Comparison of ENCODE assay signal across 21 cellular contexts in the genomic region with DNA sequence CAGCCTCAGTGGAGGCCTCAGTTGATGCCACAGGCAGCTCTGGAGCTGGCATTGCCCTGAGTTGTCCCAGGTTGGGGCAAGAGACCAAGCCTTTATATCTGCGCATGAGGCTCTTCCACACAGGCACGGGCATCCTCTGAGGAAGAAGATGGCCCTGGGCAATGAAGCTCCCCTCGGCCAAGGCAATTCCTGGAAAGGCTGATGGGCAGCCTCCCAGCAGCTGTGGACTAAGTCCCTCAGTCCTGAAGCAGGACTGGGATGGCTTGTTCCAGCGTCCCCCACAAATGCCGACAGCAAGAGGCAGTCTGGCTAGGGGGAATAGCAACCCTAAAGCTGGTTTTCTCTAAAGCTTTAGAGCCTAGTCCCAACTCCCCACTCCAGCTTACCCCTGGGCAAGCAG.
DNase-seq lines count a peak whose midpoint lies in the region; ATAC-seq, FAIRE-seq and TF ChIP-seq lines count a peak whose summit lies in the region.
"Had no signal": no experiment of that assay in that cellular context is flagged by ENCODE, and none has a peak within 500 bp of the region (broad histone marks: within the 10 kb centered on the region; RNA-seq: fewer than 3 reads in every experiment).

No MANE protein-coding gene starts in this region.

- TF ChIP-seq RAD21 in HepG2 (CRISPR knock-in tag; IDR thresholded peaks at IDR 0.05): no peak

- 51% methylated on average over 2 of the region's 5 CpGs for WGBS in right lobe of liver (ENCODE audit: insufficient coverage, low coverage, low lambda C conversion rate, missing lambda C conversion rate)
- WGBS in HepG2 (ENCODE audit: low lambda C conversion rate): 0% methylated on average over 1 of the region's 5 CpGs
- WGBS in esophagus squamous epithelium, 2 donors: 62 to 75% methylated on average over 2 to 5 of the region's 5 CpGs

- TF ChIP-seq POLR2A in right lobe of liver (IDR thresholded peaks at IDR 0.05) (no peak), HepG2 (IDR thresholded peaks at IDR 0.05; ENCODE audit: insufficient read depth in 1 of 2, low read depth in 2 of 2, low read length in 2 of 2) (no peak), esophagus squamous epithelium (IDR thresholded peaks at IDR 0.05) (no peak)

- H3K9me3 ChIP-seq in right lobe of liver: no peaks in the 10 kb centered on the region
- no peaks in the 10 kb centered on the region for H3K9me3 ChIP-seq in HepG2 (ENCODE audit: low read length)
- H3K9me3 ChIP-seq in esophagus squamous epithelium: no peaks in the 10 kb centered on the region
- no peaks in the 10 kb centered on the region for H3K9me3 ChIP-seq in CD4-positive, alpha-beta T cell (ENCODE audit: control insufficient read depth, low read length)
- H3K9me3 ChIP-seq in SJCRH30 (replicated peaks): no peaks in the 10 kb centered on the region
- H3K9me3 ChIP-seq: BLaER1 had no signal

- CTCF ChIA-PET in HepG2 (lab: Yijun Ruan, JAX; ENCODE audit: low intra/inter-chr PET ratio, low total read pairs): no interaction called here
- CTCF ChIA-PET in CD4-positive, alpha-beta T cell (lab: Charles Lee): no interaction called here

- no peaks in the 10 kb centered on the region for H4K20me1 ChIP-seq in HepG2 (ENCODE audit: insufficient read depth, low read length)
- H4K20me1 ChIP-seq: BLaER1 had no signal

- H3K4me1 ChIP-seq in right lobe of liver (no peaks in the 10 kb centered on the region), HepG2 (ENCODE audit: insufficient read depth, low read length) (no peaks in the 10 kb centered on the region), esophagus squamous epithelium (peaks cover 26 to 70% (median 28%) of the 10 kb centered on the region in 3 donors), SJCRH30 (no peaks in the 10 kb centered on the region)

- no peaks in the 10 kb centered on the region for H3K9me3 Mint-ChIP-seq in CD4-positive, alpha-beta T cell
- H3K9me3 Mint-ChIP-seq in natural killer cell treated with Interleukin-12 subunit alpha and Interleukin-12 subunit beta and Interleukin-15 and Interleukin-18, amount 100 ng/mL, for 72 hours: no peaks in the 10 kb centered on the region
- H3K9me3 Mint-ChIP-seq: CD8-positive, alpha-beta T cell; GM23338; HFFc6 had no signal

- H2AFZ ChIP-seq in HepG2 (ENCODE audit: low read length): no peak overlapping the region
- H2AFZ ChIP-seq: GM23338 had no signal

- no peaks in the 10 kb centered on the region for H3K4me1 Mint-ChIP-seq in CD4-positive, alpha-beta T cell (ENCODE audit: low read depth)
- no peaks in the 10 kb centered on the region for H3K4me1 Mint-ChIP-seq in natural killer cell treated with Interleukin-12 subunit alpha and Interleukin-12 subunit beta and Interleukin-15 and Interleukin-18, amount 100 ng/mL, for 72 hours (ENCODE audit: low read depth in 2 of 2)

- no peaks in the 10 kb centered on the region for H3K36me3 ChIP-seq in right lobe of liver
- H3K36me3 ChIP-seq in HepG2 (replicated peaks in 1 of 2; ENCODE audit: control insufficient read depth in 1 of 2, insufficient read depth in 2 of 2, low read length in 2 of 2): no peaks in the 10 kb centered on the region
- H3K36me3 ChIP-seq in esophagus squamous epithelium: no peaks in the 10 kb centered on the region
- H3K36me3 ChIP-seq in SJCRH30: no peaks in the 10 kb centered on the region
- H3K36me3 ChIP-seq: BLaER1 had no signal

- no peak for FAIRE-seq in HepG2 (lab: Jason Lieb, UNC)
- FAIRE-seq: GM12892, GM18507, H54 had no signal

- TF ChIP-seq CTCF in right lobe of liver (IDR thresholded peaks at IDR 0.05): no peak
- no peak for TF ChIP-seq CTCF in HepG2 (CRISPR knock-in tag; IDR thresholded peaks at IDR 0.05)
- no peak for TF ChIP-seq CTCF in esophagus squamous epithelium (IDR thresholded peaks at IDR 0.05)
- TF ChIP-seq CTCF in CD4-positive, alpha-beta T cell (IDR thresholded peaks at IDR 0.05): no peak

- H3K27me3 Mint-ChIP-seq in CD4-positive, alpha-beta T cell: no peaks in the 10 kb centered on the region
- H3K27me3 Mint-ChIP-seq in natural killer cell treated with Interleukin-12 subunit alpha and Interleukin-12 subunit beta and Interleukin-15 and Interleukin-18, amount 100 ng/mL, for 72 hours: no peaks in the 10 kb centered on the region

- H3K4me3 ChIP-seq in right lobe of liver (no peak overlapping the region), HepG2 (replicated peaks in 1 of 3; ENCODE audit: insufficient read depth in 1 of 3, low read depth in 2 of 3, low read length in 3 of 3) (no peak overlapping the region), esophagus squamous epithelium (no peak overlapping the region), SJCRH30 (no peak overlapping the region)
- H3K4me3 ChIP-seq: BLaER1, GM23338 had no signal

- H3K9ac ChIP-seq in HepG2 (ENCODE audit: insufficient read depth, low read depth, low read length): no peak overlapping the region
- H3K9ac ChIP-seq: BLaER1 had no signal

- POLR2A ChIA-PET in HepG2 (lab: Yijun Ruan, JAX): no interaction called here
- POLR2A ChIA-PET in CD4-positive, alpha-beta T cell (lab: Charles Lee): no interaction called here

- H3K36me3 Mint-ChIP-seq in CD4-positive, alpha-beta T cell (ENCODE audit: low read depth): no peaks in the 10 kb centered on the region
- H3K36me3 Mint-ChIP-seq in natural killer cell treated with Interleukin-12 subunit alpha and Interleukin-12 subunit beta and Interleukin-15 and Interleukin-18, amount 100 ng/mL, for 72 hours: no peaks in the 10 kb centered on the region
- H3K36me3 Mint-ChIP-seq: CD8-positive, alpha-beta T cell had no signal

- BruUV-seq in HepG2 (replicated peaks; lab: Mats Ljungman, UMichigan): no TSS peak

- DNase-seq in right lobe of liver (peak in 2 of 3 donors; percentile 24 to 33), HepG2 (ENCODE audit: low spot score) (no peak), esophagus squamous epithelium (lab: John Stamatoyannopoulos, UW) (no peak), posterior vena cava (ENCODE audit: low spot score) (peak; percentile 52), SJCRH30 (no peak)
- DNase-seq in CD4-positive, alpha-beta T cell: no peak
- DNase-seq in natural killer cell treated with Interleukin-12 subunit alpha and Interleukin-12 subunit beta and Interleukin-15 and Interleukin-18, amount 100 ng/mL, for 72 hours (ENCODE audit: low spot score): no peak
- DNase-seq: 8988T; CD8-positive, alpha-beta T cell; COR-L47; DMS153; DMS79; GDM1; HFFc6 had no signal

- H3K27ac ChIP-seq in right lobe of liver (no peak overlapping the region), HepG2 (ENCODE audit: extremely low read length, insufficient read depth, low read length) (no peak overlapping the region), esophagus squamous epithelium (peak overlapping the region in 3 of 4 donors; percentile 92 to 94 (median 93)), SJCRH30 (no peak overlapping the region)
- H3K27ac ChIP-seq in CD4-positive, alpha-beta T cell (ENCODE audit: low read depth, low read length): no peak overlapping the region
- H3K27ac ChIP-seq: BLaER1 had no signal

- in situ Hi-C loops in HepG2 (cut with HindIII; ENCODE audit: extremely low pct_ligation_motif_present, low pct_unique_long_range_greater_than_20kb): no loop called here

- H3K27me3 ChIP-seq in right lobe of liver (no peaks in the 10 kb centered on the region), HepG2 (ENCODE audit: control insufficient read depth in 1 of 2, insufficient read depth in 2 of 2, low read length in 2 of 2) (peaks cover 14 to 59% of the 10 kb centered on the region in 2 experiments; a peak in 4 of 5 replicates), esophagus squamous epithelium (no peaks in the 10 kb centered on the region), SJCRH30 (0 out of 2 replicates have a peak, but pooled peaks cover 5% of the 10 kb centered on the region)
- no peaks in the 10 kb centered on the region for H3K27me3 ChIP-seq in CD4-positive, alpha-beta T cell (ENCODE audit: control insufficient read depth, insufficient read depth, low read length)
- H3K27me3 ChIP-seq: BLaER1 had no signal

- no peak overlapping the region for H3K4me3 Mint-ChIP-seq in CD4-positive, alpha-beta T cell
- no peak overlapping the region for H3K4me3 Mint-ChIP-seq in natural killer cell treated with Interleukin-12 subunit alpha and Interleukin-12 subunit beta and Interleukin-15 and Interleukin-18, amount 100 ng/mL, for 72 hours
- H3K4me3 Mint-ChIP-seq: CD14-positive monocyte; CD8-positive, alpha-beta T cell; GM23338; HFFc6 had no signal

- H3K4me2 ChIP-seq in HepG2 (ENCODE audit: low read depth, low read length): no peak overlapping the region
- H3K4me2 ChIP-seq: BLaER1, GM23338 had no signal

- no peak for ATAC-seq in right lobe of liver
- no peak for ATAC-seq in HepG2
- no peak for ATAC-seq in CD4-positive, alpha-beta T cell (ENCODE audit: poor library complexity)
- ATAC-seq in natural killer cell treated with Interleukin-12 subunit alpha and Interleukin-12 subunit beta and Interleukin-15 and Interleukin-18, amount 100 ng/mL, for 72 hours: no peak
- ATAC-seq: CD8-positive, alpha-beta T cell; GM23338; HCT116 had no signal

- H3K79me2 ChIP-seq in HepG2 (ENCODE audit: insufficient read depth, low read length): no peaks in the 10 kb centered on the region

- intact Hi-C loops in right lobe of liver (cut with DNase I) (no loop called here), HepG2 (cut with micrococcal nuclease; ENCODE audit: unreplicated experiment) (no loop called here), esophagus squamous epithelium (cut with DNase I) (no loop called here), posterior vena cava (cut with DNase I) (no loop called here)
- intact Hi-C loops in CD4-positive, alpha-beta T cell (cut with DNase I, micrococcal nuclease): no loop called here

- no peak overlapping the region for H3K27ac Mint-ChIP-seq in CD4-positive, alpha-beta T cell
- no peak overlapping the region for H3K27ac Mint-ChIP-seq in natural killer cell treated with Interleukin-12 subunit alpha and Interleukin-12 subunit beta and Interleukin-15 and Interleukin-18, amount 100 ng/mL, for 72 hours
- H3K27ac Mint-ChIP-seq: CD8-positive, alpha-beta T cell; GM23338; HFFc6 had no signal

- TF ChIP-seq EP300 in HepG2 (IDR thresholded peaks at IDR 0.05; ENCODE audit: low read depth in 2 of 2, low read length in 2 of 2): no peak
- TF ChIP-seq EP300 in HepG2 (CRISPR knock-in tag; IDR thresholded peaks at IDR 0.05; ENCODE audit: borderline replicate concordance): no peak

Comparison
In these comparisons a context has a peak if more than half of its experiments do, and no peak if none do; other contexts are left out.
1. DNase-seq: peak in right lobe of liver (2 of 3) and posterior vena cava (single experiment); none in HepG2 (single experiment), esophagus squamous epithelium (single experiment), CD4-positive, alpha-beta T cell (0 of 10), natural killer cell treated with Interleukin-12 subunit alpha and Interleukin-12 subunit beta and Interleukin-15 and Interleukin-18, amount 100 ng/mL, for 72 hours (single experiment) and SJCRH30 (0 of 2).
2. H3K27ac ChIP-seq: peak in esophagus squamous epithelium (3 of 4); none in right lobe of liver (0 of 3), HepG2 (single experiment), CD4-positive, alpha-beta T cell (single experiment) and SJCRH30 (single experiment).